Comparison of ENCODE assay signal across 1 cellular context in genomic region chr19:12675377-12675776, GRCh38.
A peak's percentile ranks its signal among the peaks of the same experiment; 100 is the strongest.
TF ChIP-seq lines count a peak whose summit lies in the region.

No MANE protein-coding gene starts in this region.

TF ChIP-seq in HepG2, 621 proteins besides CTCF, POLR2A, EP300 and RAD21:
- TF ChIP-seq ZSCAN25 (CRISPR knock-in tag; IDR thresholded peaks at IDR 0.05) = no peak
- TF ChIP-seq JUN (CRISPR knock-in tag; IDR thresholded peaks at IDR 0.05) = no peak
- no peak for TF ChIP-seq TFAP4 (IDR thresholded peaks at IDR 0.05; ENCODE audit: borderline replicate concordance, low read depth)
- no peak for TF ChIP-seq NFIB (CRISPR knock-in tag; IDR thresholded peaks at IDR 0.05; ENCODE audit: borderline replicate concordance)
- TF ChIP-seq HMGXB4 (CRISPR knock-in tag; IDR thresholded peaks at IDR 0.05; ENCODE audit: borderline replicate concordance in 1 of 2, low read depth in 1 of 2) = no peak
- no peak for TF ChIP-seq JDP2 (CRISPR knock-in tag; IDR thresholded peaks at IDR 0.05; ENCODE audit: borderline replicate concordance)
- peak; percentile 33 for TF ChIP-seq AGO2 (optimal IDR thresholded peaks at IDR 0.05; ENCODE audit: low read depth, low read length)
